In the genomic region with DNA sequence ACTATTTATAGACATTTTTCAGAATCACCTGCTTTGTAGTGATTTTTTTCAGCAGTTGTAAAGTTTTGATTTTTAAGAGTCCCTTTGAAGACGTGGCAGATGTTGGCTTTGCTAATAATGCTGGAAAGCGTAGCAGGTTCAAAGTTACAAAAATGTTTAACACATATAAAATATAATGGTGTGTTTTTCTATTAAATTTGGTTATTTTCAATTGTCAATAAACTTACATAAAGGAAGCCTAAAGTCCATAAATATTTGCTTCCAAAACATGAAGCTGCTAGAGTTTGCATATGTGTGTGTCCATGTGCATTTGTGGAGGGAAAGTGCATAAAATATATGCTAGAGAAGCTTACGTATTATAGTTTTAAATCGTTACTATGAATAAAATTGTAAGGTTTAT, we compare ENCODE assay signal across 28 cellular contexts. TPM values are rescaled to one million over a fixed set of nuclear protein-coding genes. Genes with fewer than 3 reads are reported as not detected.
DNase-seq lines count a peak whose midpoint lies in the region; ATAC-seq and TF ChIP-seq lines count a peak whose summit lies in the region.
"Had no signal": no experiment of that assay in that cellular context is flagged by ENCODE, and none has a peak within 500 bp of the region (broad histone marks: within the 10 kb centered on the region; RNA-seq: fewer than 3 reads in every experiment).

No MANE protein-coding gene starts in this region.

- DNase-seq in heart left ventricle (no peak), left cardiac atrium (no peak), dermis blood vessel endothelial cell (peak; percentile 42), osteoblast (ENCODE audit: insufficient read length, low spot score, missing footprints) (no peak), tibial artery (no peak), GM10248 (ENCODE audit: extremely low spot score) (no peak), erythroblast (lab: John Stamatoyannopoulos, UW) (no peak), DMS153 (lab: John Stamatoyannopoulos, UW) (no peak)
- DNase-seq: activated CD4-positive, alpha-beta T cell treated with anti-CD3 and anti-CD28 coated beads, Interleukin-2, amount 50 U/mL, for 48 hours; activated T-cell treated with anti-CD3 and anti-CD28 coated beads, Interleukin-2, amount 50 U/mL, for 48 hours; CD4-positive, alpha-beta memory T cell; central memory CD4-positive, alpha-beta T cell; DMS 273 treated with DMSO at 0.1 percent for 48 hours; dorsolateral prefrontal cortex; midbrain; naive B cell; NCI-H1048; NCI-H187 treated with DMSO at 0.1 percent for 48 hours; NCI-H524 treated with DMSO at 0.1 percent for 48 hours; SHP77 treated with DMSO at 0.1 percent for 48 hours; substantia nigra had no signal

- H3K4me3 ChIP-seq in heart left ventricle (peak overlapping the region in 11 of 12 donors; percentile 66 to 80 (median 72)), osteoblast (ENCODE audit: insufficient read depth, low read length) (peak overlapping the region; percentile 4), tibial artery (peak overlapping the region; percentile 67 to 72)
- H3K4me3 ChIP-seq: dorsolateral prefrontal cortex, GM12878 had no signal

- H3K4me1 ChIP-seq in heart left ventricle = peaks cover 0 to 15% (median 4%) of the 10 kb centered on the region in 12 donors
- H3K4me1 ChIP-seq in osteoblast (ENCODE audit: insufficient read depth, low read length) = peaks cover 11% of the 10 kb centered on the region
- peaks cover 0 to 20% (median 3%) of the 10 kb centered on the region in 4 donors for H3K4me1 ChIP-seq in tibial artery

- CTCF ChIA-PET in GM10248 (lab: Yijun Ruan, JAX) = no interaction called here

- intact Hi-C loops in heart left ventricle (cut with DNase I) (loop anchor here in 8 of 10 donors (2.0 to 10.0 kb wide), 7 partner anchors 92 to 962 kb away; a partner anchor contains a TSS), left cardiac atrium (cut with DNase I) (loop anchor here in 1 of 2 donors (10.0 kb wide), 1 partner anchor 382 kb away; no protein-coding TSS in a partner anchor), tibial artery (cut with DNase I; ENCODE audit: low total_unique reads) (no loop called here)

- POLR2A ChIA-PET in GM10248 (lab: Yijun Ruan, JAX) = no interaction called here

- peaks cover 20% of the 10 kb centered on the region for H3K79me2 ChIP-seq in osteoblast (ENCODE audit: insufficient read depth, low read length)

- H3K9me3 ChIP-seq in heart left ventricle (no peaks in the 10 kb centered on the region), osteoblast (ENCODE audit: low read depth, low read length) (no peaks in the 10 kb centered on the region), tibial artery (no peaks in the 10 kb centered on the region)
- H3K9me3 ChIP-seq: neutrophil had no signal

- H3K27ac ChIP-seq in heart left ventricle = peak overlapping the region in 10 of 12 donors; percentile 2 to 94 (median 89)
- H3K27ac ChIP-seq in osteoblast (ENCODE audit: low read depth, low read length) = peak overlapping the region; percentile 42
- peak overlapping the region; percentile 80 to 87 for H3K27ac ChIP-seq in tibial artery
- H3K27ac ChIP-seq: dorsolateral prefrontal cortex, neutrophil had no signal

- H3K36me3 ChIP-seq in heart left ventricle (no peaks in the 10 kb centered on the region), osteoblast (ENCODE audit: insufficient read depth, low read length) (no peaks in the 10 kb centered on the region), tibial artery (no peaks in the 10 kb centered on the region)
- H3K36me3 ChIP-seq: neutrophil had no signal

- peak overlapping the region; percentile 95 for H3K4me2 ChIP-seq in osteoblast (ENCODE audit: insufficient read depth, low read length)

- TF ChIP-seq CTCF in heart left ventricle (IDR thresholded peaks at IDR 0.05) (no peak), osteoblast (IDR thresholded peaks at IDR 0.05; ENCODE audit: extremely low read depth, low read depth, low read length) (no peak), tibial artery (IDR thresholded peaks at IDR 0.05) (no peak), GM10248 (IDR thresholded peaks at IDR 0.05; ENCODE audit: control extremely low read depth, extremely low read depth, low read depth, missing control alignments) (no peak)

- H2AFZ ChIP-seq in osteoblast (ENCODE audit: low read length) = no peak overlapping the region

- ATAC-seq in heart left ventricle = no peak
- no peak for ATAC-seq in left cardiac atrium
- ATAC-seq: activated CD4-positive, CD25-positive, alpha-beta regulatory T cell treated with anti-CD3 and anti-CD28 coated beads, Interleukin-2, amount 50 U/mL, for 24 hours; GM12878; stimulated activated effector memory CD8-positive, alpha-beta T cell treated with anti-CD3 and anti-CD28 coated beads, Interleukin-12 subunit alpha, Interleukin-12 subunit beta, amount 100 ng/mL, for 72 hours had no signal

- H4K20me1 ChIP-seq in osteoblast (ENCODE audit: insufficient read depth, low read length) = no peaks in the 10 kb centered on the region

- no peak for TF ChIP-seq POLR2A in heart left ventricle (IDR thresholded peaks at IDR 0.05)
- no peak for TF ChIP-seq POLR2A in erythroblast (IDR thresholded peaks at IDR 0.05; ENCODE audit: low read length)

- 45 to 61% (median 50%) methylated on average over 4 of the region's 4 CpGs for WGBS in heart left ventricle, 4 donors

- peaks cover 0 to 19% (median 0%) of the 10 kb centered on the region in 9 donors for H3K27me3 ChIP-seq in heart left ventricle
- peaks cover 7% of the 10 kb centered on the region for H3K27me3 ChIP-seq in osteoblast (ENCODE audit: insufficient read depth, low read length)
- peaks cover 0 to 3% of the 10 kb centered on the region in 2 donors for H3K27me3 ChIP-seq in tibial artery

RNA-seq across cellular contexts. Expression of a gene that starts 3.7 kb away (rescaled TPM):
- total RNA-seq in heart left ventricle = 10 to 100 TPM in 6 of 9 donors, 1 to 10 TPM in 3; 5.0 to 17.1 (median 11.0) TPM
- polyA plus RNA-seq in heart left ventricle = 1 to 10 TPM; 5.1 to 6.8 TPM
- total RNA-seq in left cardiac atrium = 10 to 100 TPM in 1 of 2 donors, 1 to 10 TPM in 1; 6.3 to 12.9 TPM
- 46.5 and 53.9 TPM in 2 replicates for total RNA-seq in dermis blood vessel endothelial cell
- 3.8 and 4.7 TPM in 2 replicates for total RNA-seq in osteoblast
- total RNA-seq: A673; CD4-positive, alpha-beta memory T cell; GM12878; progenitor cell of endocrine pancreas; T-helper 2 cell treated with Interferon-gamma antibody and Interleukin-4, amounts not matched to agents 100 ng/mL and 5 ng/mL, for 36 hours had no signal
- polyA plus RNA-seq: CD4-positive, alpha-beta memory T cell; GM12878 had no signal

Comparison
In these comparisons a context has a peak if more than half of its experiments do, and no peak if none do; other contexts are left out.
1. H3K4me3 ChIP-seq: peak in every context shown above with its lines; median percentile 72 in heart left ventricle; 70 in tibial artery; 4 in osteoblast.